ENCODE assay signal across 1 cellular context in the genomic region with DNA sequence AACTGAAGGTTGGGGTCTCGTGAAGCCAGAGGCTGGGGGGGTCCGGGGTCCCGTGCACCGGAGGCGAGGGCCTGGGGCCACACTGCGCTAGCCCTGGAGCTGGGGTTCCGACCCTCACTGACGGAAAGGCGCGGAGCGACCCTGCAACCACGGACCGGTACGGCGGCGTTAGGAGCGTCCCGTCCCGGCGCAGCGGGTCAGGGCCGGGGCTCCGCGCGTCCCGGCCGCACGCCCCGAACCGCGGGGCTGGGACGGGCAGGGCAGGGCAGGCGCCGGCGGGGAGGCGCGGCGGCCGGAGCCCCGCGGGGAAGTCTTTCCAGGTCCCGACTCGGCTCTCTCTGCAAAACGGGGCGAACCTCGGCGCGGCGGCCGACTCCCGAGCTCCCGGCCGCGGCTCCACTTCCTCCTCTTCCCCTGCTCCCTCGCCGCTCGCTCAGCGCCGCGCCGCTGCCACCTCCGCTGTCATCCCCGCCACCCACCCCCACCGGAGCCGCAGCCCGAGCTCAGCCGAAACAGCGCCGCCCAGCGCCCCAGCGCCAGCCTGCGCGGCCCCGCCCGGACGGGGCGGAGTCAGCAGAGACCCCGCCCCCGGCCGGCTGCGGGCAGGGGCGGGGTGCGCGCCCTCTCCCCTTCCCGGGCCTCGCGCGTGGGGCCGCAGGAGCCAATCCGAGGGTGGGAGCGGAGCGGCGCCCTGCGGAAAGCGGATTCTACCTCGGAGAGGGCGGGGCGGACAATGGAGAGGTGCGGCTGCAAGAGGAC.
A peak's percentile ranks its signal among the peaks of the same experiment; 100 is the strongest.
TF ChIP-seq lines count a peak whose summit lies in the region.

A gene with protein sequence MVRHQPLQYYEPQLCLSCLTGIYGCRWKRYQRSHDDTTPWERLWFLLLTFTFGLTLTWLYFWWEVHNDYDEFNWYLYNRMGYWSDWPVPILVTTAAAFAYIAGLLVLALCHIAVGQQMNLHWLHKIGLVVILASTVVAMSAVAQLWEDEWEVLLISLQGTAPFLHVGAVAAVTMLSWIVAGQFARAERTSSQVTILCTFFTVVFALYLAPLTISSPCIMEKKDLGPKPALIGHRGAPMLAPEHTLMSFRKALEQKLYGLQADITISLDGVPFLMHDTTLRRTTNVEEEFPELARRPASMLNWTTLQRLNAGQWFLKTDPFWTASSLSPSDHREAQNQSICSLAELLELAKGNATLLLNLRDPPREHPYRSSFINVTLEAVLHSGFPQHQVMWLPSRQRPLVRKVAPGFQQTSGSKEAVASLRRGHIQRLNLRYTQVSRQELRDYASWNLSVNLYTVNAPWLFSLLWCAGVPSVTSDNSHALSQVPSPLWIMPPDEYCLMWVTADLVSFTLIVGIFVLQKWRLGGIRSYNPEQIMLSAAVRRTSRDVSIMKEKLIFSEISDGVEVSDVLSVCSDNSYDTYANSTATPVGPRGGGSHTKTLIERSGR (minus strand): TSS at position 509 of the 759 bp plus-strand sequence. CDS start 48,206 bp downstream, outside the sequence.

TF ChIP-seq in HepG2, 621 proteins besides CTCF, POLR2A, EP300 and RAD21 (continued from another document):
- TF ChIP-seq, protein P1, sequence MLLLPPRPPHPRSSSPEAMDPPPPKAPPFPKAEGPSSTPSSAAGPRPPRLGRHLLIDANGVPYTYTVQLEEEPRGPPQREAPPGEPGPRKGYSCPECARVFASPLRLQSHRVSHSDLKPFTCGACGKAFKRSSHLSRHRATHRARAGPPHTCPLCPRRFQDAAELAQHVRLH (CRISPR knock-in tag; IDR thresholded peaks at IDR 0.05; ENCODE audit: borderline replicate concordance, low read depth), result no peak
- TF ChIP-seq ZNF615 (CRISPR knock-in tag; IDR thresholded peaks at IDR 0.05; ENCODE audit: borderline replicate concordance), result no peak
- TF ChIP-seq, protein P2, sequence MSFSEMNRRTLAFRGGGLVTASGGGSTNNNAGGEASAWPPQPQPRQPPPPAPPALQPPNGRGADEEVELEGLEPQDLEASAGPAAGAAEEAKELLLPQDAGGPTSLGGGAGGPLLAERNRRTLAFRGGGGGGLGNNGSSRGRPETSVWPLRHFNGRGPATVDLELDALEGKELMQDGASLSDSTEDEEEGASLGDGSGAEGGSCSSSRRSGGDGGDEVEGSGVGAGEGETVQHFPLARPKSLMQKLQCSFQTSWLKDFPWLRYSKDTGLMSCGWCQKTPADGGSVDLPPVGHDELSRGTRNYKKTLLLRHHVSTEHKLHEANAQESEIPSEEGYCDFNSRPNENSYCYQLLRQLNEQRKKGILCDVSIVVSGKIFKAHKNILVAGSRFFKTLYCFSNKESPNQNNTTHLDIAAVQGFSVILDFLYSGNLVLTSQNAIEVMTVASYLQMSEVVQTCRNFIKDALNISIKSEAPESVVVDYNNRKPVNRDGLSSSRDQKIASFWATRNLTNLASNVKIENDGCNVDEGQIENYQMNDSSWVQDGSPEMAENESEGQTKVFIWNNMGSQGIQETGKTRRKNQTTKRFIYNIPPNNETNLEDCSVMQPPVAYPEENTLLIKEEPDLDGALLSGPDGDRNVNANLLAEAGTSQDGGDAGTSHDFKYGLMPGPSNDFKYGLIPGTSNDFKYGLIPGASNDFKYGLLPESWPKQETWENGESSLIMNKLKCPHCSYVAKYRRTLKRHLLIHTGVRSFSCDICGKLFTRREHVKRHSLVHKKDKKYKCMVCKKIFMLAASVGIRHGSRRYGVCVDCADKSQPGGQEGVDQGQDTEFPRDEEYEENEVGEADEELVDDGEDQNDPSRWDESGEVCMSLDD (CRISPR knock-in tag; IDR thresholded peaks at IDR 0.05; ENCODE audit: borderline replicate concordance), result 0 out of 2 replicates have a peak, but pooled peaks have one; percentile 7
- TF ChIP-seq ELF1 (CRISPR knock-in tag; IDR thresholded peaks at IDR 0.05), result no peak
- TF ChIP-seq ZNF317 (CRISPR knock-in tag; IDR thresholded peaks at IDR 0.05), result no peak
- 0 out of 2 replicates have a peak, but pooled peaks have one; percentile 12 for TF ChIP-seq PHF8 (CRISPR knock-in tag; IDR thresholded peaks at IDR 0.05)
- TF ChIP-seq ZNF552 (CRISPR knock-in tag; IDR thresholded peaks at IDR 0.05; ENCODE audit: borderline replicate concordance), result no peak
- TF ChIP-seq HDAC1 (CRISPR knock-in tag; IDR thresholded peaks at IDR 0.05), result peak; percentile 53
- TF ChIP-seq, protein P3, sequence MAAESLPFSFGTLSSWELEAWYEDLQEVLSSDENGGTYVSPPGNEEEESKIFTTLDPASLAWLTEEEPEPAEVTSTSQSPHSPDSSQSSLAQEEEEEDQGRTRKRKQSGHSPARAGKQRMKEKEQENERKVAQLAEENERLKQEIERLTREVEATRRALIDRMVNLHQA (CRISPR knock-in tag; IDR thresholded peaks at IDR 0.05), result no peak
- no peak for TF ChIP-seq EHMT2 (IDR thresholded peaks at IDR 0.05; ENCODE audit: borderline replicate concordance, low read depth, low read length)
- no peak for TF ChIP-seq NFKB2 (CRISPR knock-in tag; IDR thresholded peaks at IDR 0.05; ENCODE audit: borderline replicate concordance)
- no peak for TF ChIP-seq NCOA2 (CRISPR knock-in tag; IDR thresholded peaks at IDR 0.05)
- no peak for TF ChIP-seq SKI (IDR thresholded peaks at IDR 0.05; ENCODE audit: partially characterized antibody)
- TF ChIP-seq CBX2 (IDR thresholded peaks at IDR 0.05; ENCODE audit: low read depth, low read length), result no peak
- no peak for TF ChIP-seq CBX2 (CRISPR knock-in tag; IDR thresholded peaks at IDR 0.05; ENCODE audit: low read depth)
- 0 out of 2 replicates have a peak, but pooled peaks have one; percentile 21 for TF ChIP-seq ZSCAN21 (CRISPR knock-in tag; IDR thresholded peaks at IDR 0.05; ENCODE audit: borderline replicate concordance)
- TF ChIP-seq, protein P4, sequence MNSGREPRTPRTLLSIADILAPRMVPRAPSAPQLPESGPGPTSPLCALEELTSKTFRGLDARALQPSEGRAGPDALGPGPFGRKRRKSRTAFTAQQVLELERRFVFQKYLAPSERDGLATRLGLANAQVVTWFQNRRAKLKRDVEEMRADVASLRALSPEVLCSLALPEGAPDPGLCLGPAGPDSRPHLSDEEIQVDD (CRISPR knock-in tag; IDR thresholded peaks at IDR 0.05; ENCODE audit: borderline replicate concordance), result 0 out of 2 replicates have a peak, but pooled peaks have one; percentile 30
- no peak for TF ChIP-seq ZNF749 (CRISPR knock-in tag; IDR thresholded peaks at IDR 0.05; ENCODE audit: borderline replicate concordance)
- TF ChIP-seq ZNF792 (CRISPR knock-in tag; IDR thresholded peaks at IDR 0.05), result no peak
- no peak for TF ChIP-seq ZNF589 (CRISPR knock-in tag; conservative IDR thresholded peaks at IDR 0.05)
- 0 out of 2 replicates have a peak, but pooled peaks have one; percentile 4 for TF ChIP-seq ZNF33B (CRISPR knock-in tag; IDR thresholded peaks at IDR 0.05)
- TF ChIP-seq FOXP1 (IDR thresholded peaks at IDR 0.05), result no peak
- TF ChIP-seq FOXP1 (CRISPR knock-in tag; IDR thresholded peaks at IDR 0.05), result no peak
- TF ChIP-seq KLF16 (CRISPR knock-in tag; IDR thresholded peaks at IDR 0.05), result no peak
- TF ChIP-seq SP4 (CRISPR knock-in tag; IDR thresholded peaks at IDR 0.05), result peak; percentile 93
- TF ChIP-seq HOXA3 (CRISPR knock-in tag; IDR thresholded peaks at IDR 0.05), result peak; percentile 52; the same call in 1 of the 2 replicates
